ENCODE assay signal across 31 cellular contexts in the genomic region with DNA sequence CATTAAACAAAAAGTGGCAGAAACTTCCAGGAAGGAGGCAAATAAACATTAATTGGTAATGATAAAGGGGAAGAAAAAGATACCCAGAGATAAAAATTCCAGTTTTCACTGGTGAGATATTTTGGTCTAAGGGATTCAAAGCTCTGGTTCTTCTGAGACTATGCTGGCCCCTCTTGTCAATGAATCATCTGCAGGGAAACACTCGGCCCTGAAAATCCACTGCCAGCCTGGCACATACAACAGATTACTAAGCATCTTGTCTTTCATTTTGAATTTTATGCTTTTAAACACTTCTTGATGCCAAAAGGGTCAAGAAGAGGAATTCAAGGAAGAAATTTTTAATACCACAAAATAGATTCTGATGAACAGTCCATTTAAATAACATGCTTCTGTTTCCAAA.
DNase-seq lines count a peak whose midpoint lies in the region; ATAC-seq and TF ChIP-seq lines count a peak whose summit lies in the region.
"Had no signal": no experiment of that assay in that cellular context is flagged by ENCODE, and none has a peak within 500 bp of the region (broad histone marks: within the 10 kb centered on the region; RNA-seq: fewer than 3 reads in every experiment).

No MANE protein-coding gene starts in this region.

- WGBS in hepatocyte (ENCODE audit: low lambda C conversion rate, missing lambda C conversion rate): 85% methylated on average over 1 of the region's 1 CpG

- H3K4me3 ChIP-seq in AG10803 (ENCODE audit: low read length) (no peak overlapping the region), MG63 (no peak overlapping the region), brain microvascular endothelial cell (ENCODE audit: low read depth, low read length) (no peak overlapping the region), hepatocyte (no peak overlapping the region), A673 (ENCODE audit: low read depth, low read length, poor library complexity, severe bottlenecking) (no peak overlapping the region)
- H3K4me3 ChIP-seq: A549, esophagus squamous epithelium, HAP-1, left ventricle myocardium inferior, thyroid gland had no signal

- CTCF ChIA-PET in A673 (lab: Charles Lee): no interaction called here

- H3K4me1 ChIP-seq in hepatocyte (ENCODE audit: insufficient read depth): no peaks in the 10 kb centered on the region
- H3K4me1 ChIP-seq in A673 (ENCODE audit: insufficient read depth, low read length, poor library complexity, severe bottlenecking): peaks cover 25% of the 10 kb centered on the region
- H3K4me1 ChIP-seq: A549, BE2C, esophagus squamous epithelium, HAP-1, left ventricle myocardium inferior, thyroid gland had no signal

- H3K79me2 ChIP-seq in hepatocyte: no peaks in the 10 kb centered on the region

- DNase-seq in AG10803 (ENCODE audit: low read depth) (peak; percentile 9), MG63 (peak; percentile 43), brain microvascular endothelial cell (peak; percentile 25), hepatocyte (ENCODE audit: low spot score) (peak; percentile 1), omental fat pad (ENCODE audit: low spot score) (no peak), A673 (ENCODE audit: low spot score) (no peak), HPDE6-E6E7 (ENCODE audit: extremely low spot score) (no peak)
- DNase-seq: activated CD4-positive, alpha-beta memory T cell treated with anti-CD3 and anti-CD28 coated beads, Interleukin-2, amount 10 ng/mL, durations not matched to agents 7 days and 5 days; activated CD4-positive, CD25-positive, alpha-beta regulatory T cell treated with anti-CD3 and anti-CD28 coated beads, Interleukin-2, amount 50 U/mL, for 72 hours; activated CD8-positive, alpha-beta memory T cell treated with anti-CD3 and anti-CD28 coated beads, Interleukin-2, amount 50 U/mL, for 4 hours; activated naive CD4-positive, alpha-beta T cell; activated naive CD8-positive, alpha-beta T cell treated with anti-CD3 and anti-CD28 coated beads, Interleukin-2, amount 50 U/mL, for 24 hours; BE2C; CD8-positive, alpha-beta memory T cell; cerebellar nuclear complex; DMS 273 treated with DMSO at 0.1 percent for 48 hours; esophagus squamous epithelium; glutamatergic neuron; islet precursor cell; left ventricle myocardium inferior; mesendoderm; NCI-H1048; NCI-H2107; right cardiac atrium; stimulated activated CD4-positive, alpha-beta T cell treated with anti-CD3 and anti-CD28 coated beads, Interleukin-2, amount 100 ng/mL, for 48 hours; stimulated activated naive CD8-positive, alpha-beta T cell treated with anti-CD3 and anti-CD28 coated beads, Interleukin-15, amount 100 ng/mL, for 72 hours; thyroid gland had no signal

- in situ Hi-C loops in brain microvascular endothelial cell (cut with HindIII; ENCODE audit: low pct_ligation_motif_present, low sequenced_read_pairs): no loop called here

- H4K20me1 ChIP-seq in hepatocyte (ENCODE audit: insufficient read depth, poor library complexity, severe bottlenecking): no peaks in the 10 kb centered on the region

- H3K9me2 ChIP-seq in hepatocyte (replicated peaks; ENCODE audit: insufficient read depth): no peaks in the 10 kb centered on the region

- H3K9me3 ChIP-seq in MG63 (0 out of 2 replicates have a peak, but pooled peaks cover 2% of the 10 kb centered on the region), hepatocyte (ENCODE audit: low read depth) (no peaks in the 10 kb centered on the region), A673 (ENCODE audit: low read depth, low read length, poor library complexity, severe bottlenecking) (no peaks in the 10 kb centered on the region)
- H3K9me3 ChIP-seq: A549, BE2C, esophagus squamous epithelium, HAP-1, thyroid gland had no signal

- H2AFZ ChIP-seq in hepatocyte: no peak overlapping the region

- POLR2A ChIA-PET in A673 (lab: Charles Lee; ENCODE audit: low non-redundant PET): no interaction called here

- TF ChIP-seq CTCF in AG10803 (conservative IDR thresholded peaks at IDR 0.05; ENCODE audit: low read length): no peak
- no peak for TF ChIP-seq CTCF in brain microvascular endothelial cell (IDR thresholded peaks at IDR 0.05; ENCODE audit: low read depth, low read length, missing control alignments)
- no peak for TF ChIP-seq CTCF in hepatocyte (IDR thresholded peaks at IDR 0.05; ENCODE audit: poor library complexity)
- TF ChIP-seq CTCF in omental fat pad (IDR thresholded peaks at IDR 0.05): no peak
- TF ChIP-seq CTCF in A673 (conservative IDR thresholded peaks at IDR 0.05; ENCODE audit: low read depth, low read length): no peak

- no peak overlapping the region for H3K4me2 ChIP-seq in hepatocyte
- H3K4me2 ChIP-seq: A549 had no signal

- H3K27ac ChIP-seq in brain microvascular endothelial cell (no peak overlapping the region), hepatocyte (no peak overlapping the region), A673 (ENCODE audit: low read depth, low read length, poor library complexity, severe bottlenecking) (no peak overlapping the region)
- H3K27ac ChIP-seq: A549, esophagus squamous epithelium, left ventricle myocardium inferior, RWPE1, thyroid gland had no signal

- no TSS peak for BruUV-seq in A673 (replicated peaks; lab: Mats Ljungman, UMichigan)

- H3K36me3 ChIP-seq in MG63: no peaks in the 10 kb centered on the region
- no peaks in the 10 kb centered on the region for H3K36me3 ChIP-seq in brain microvascular endothelial cell (replicated peaks)
- no peaks in the 10 kb centered on the region for H3K36me3 ChIP-seq in hepatocyte (replicated peaks; ENCODE audit: insufficient read depth, low read depth)
- H3K36me3 ChIP-seq in A673 (ENCODE audit: insufficient read depth, low read length, poor library complexity, severe bottlenecking): no peaks in the 10 kb centered on the region
- H3K36me3 ChIP-seq: BE2C, esophagus squamous epithelium, HAP-1, left ventricle myocardium inferior, thyroid gland had no signal

- H3K27me3 ChIP-seq in MG63 (no peaks in the 10 kb centered on the region), brain microvascular endothelial cell (replicated peaks) (no peaks in the 10 kb centered on the region), hepatocyte (no peaks in the 10 kb centered on the region), A673 (replicated peaks; ENCODE audit: insufficient read depth, low read depth, low read length, poor library complexity) (no peaks in the 10 kb centered on the region)
- H3K27me3 ChIP-seq: BE2C, esophagus squamous epithelium, thyroid gland had no signal

- no peak for ATAC-seq in activated CD4-positive, CD25-positive, alpha-beta regulatory T cell treated with anti-CD3 and anti-CD28 coated beads, Interleukin-2, amount 50 U/mL, for 24 hours
- no peak for ATAC-seq in omental fat pad (ENCODE audit: low FRiP score)
- ATAC-seq: A549; activated naive CD8-positive, alpha-beta T cell treated with anti-CD3 and anti-CD28 coated beads, Interleukin-2, amount 50 U/mL, for 24 hours; right cardiac atrium; stimulated activated naive CD8-positive, alpha-beta T cell treated with anti-CD3 and anti-CD28 coated beads, Interleukin-15, amount 100 ng/mL, for 72 hours had no signal

- intact Hi-C loops in A673 (cut with micrococcal nuclease; ENCODE audit: unreplicated experiment): no loop called here

Comparison
In these comparisons a context has a peak if more than half of its experiments do, and no peak if none do; other contexts are left out.
1. DNase-seq: peak in AG10803 (single experiment), MG63 (single experiment), brain microvascular endothelial cell (single experiment) and hepatocyte (single experiment); none in omental fat pad (single experiment), A673 (single experiment) and HPDE6-E6E7 (single experiment).